22 cellular contexts compared by ENCODE assay signal in the genomic region with DNA sequence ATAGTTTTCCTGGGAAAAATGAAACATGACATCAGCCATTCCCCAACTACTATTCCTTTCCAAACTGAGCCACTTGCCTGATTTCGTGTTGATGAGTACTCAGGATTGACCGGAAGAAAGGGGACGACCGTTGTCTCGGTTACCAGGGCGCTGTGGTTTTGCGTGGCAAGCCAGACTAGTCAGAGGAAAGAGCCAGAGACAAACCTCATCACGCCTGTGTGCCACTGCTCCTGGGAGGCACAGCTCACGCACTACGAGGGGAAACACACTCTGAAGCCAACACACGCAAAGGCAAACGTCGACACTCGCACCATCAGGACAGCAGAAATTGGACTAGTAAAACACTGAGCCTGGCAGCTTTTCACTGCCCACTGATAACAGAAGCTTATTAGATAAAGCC. TPM values are rescaled to one million over a fixed set of nuclear protein-coding genes. Genes with fewer than 3 reads are reported as not detected.
DNase-seq lines count a peak whose midpoint lies in the region; ATAC-seq and TF ChIP-seq lines count a peak whose summit lies in the region.
"Had no signal": no experiment of that assay in that cellular context is flagged by ENCODE, and none has a peak within 500 bp of the region (broad histone marks: within the 10 kb centered on the region; RNA-seq: fewer than 3 reads in every experiment).

No MANE protein-coding gene starts in this region.

- H3K4me1 ChIP-seq in endocrine pancreas (ENCODE audit: control insufficient read depth, insufficient read depth, low read length), result peaks cover 8% of the 10 kb centered on the region
- no peaks in the 10 kb centered on the region for H3K4me1 ChIP-seq in right cardiac atrium (ENCODE audit: control insufficient read depth, insufficient read depth, low read length)

- TF ChIP-seq CTCF in AG09309 (IDR thresholded peaks at IDR 0.05; ENCODE audit: control insufficient read depth, insufficient read depth, low read depth, low read length, missing control alignments), result no peak
- no peak for TF ChIP-seq CTCF in HFFc6 (IDR thresholded peaks at IDR 0.05)
- TF ChIP-seq CTCF in Calu3 (IDR thresholded peaks at IDR 0.05; ENCODE audit: unreplicated experiment), result no peak

- H3K9me3 Mint-ChIP-seq in HFFc6, result no peaks in the 10 kb centered on the region
- H3K9me3 Mint-ChIP-seq in Calu3 (ENCODE audit: low read depth, unreplicated experiment), result no peaks in the 10 kb centered on the region
- H3K9me3 Mint-ChIP-seq: activated CD8-positive, alpha-beta T cell treated with anti-CD3 and anti-CD28 coated beads for 36 hours; activated naive CD4-positive, alpha-beta T cell treated with anti-CD3 and anti-CD28 coated beads, Interleukin-2, amount 10 ng/mL, durations not matched to agents 7 days and 5 days; naive B cell; type B pancreatic cell had no signal

- peak overlapping the region; percentile 22 for H3K9ac ChIP-seq in endocrine pancreas (ENCODE audit: control insufficient read depth, insufficient read depth, low read length)

- no peak overlapping the region for H3K4me3 ChIP-seq in AG09309 (ENCODE audit: control insufficient read depth, low read depth, low read length)
- peak overlapping the region; percentile 35 for H3K4me3 ChIP-seq in endocrine pancreas (ENCODE audit: control insufficient read depth, insufficient read depth, low read length)
- peak overlapping the region; percentile 1 for H3K4me3 ChIP-seq in right cardiac atrium (ENCODE audit: low read length)
- H3K4me3 ChIP-seq: hepatocyte, K562 had no signal

- 55% methylated on average over 14 of the region's 14 CpGs for WGBS in right cardiac atrium

- intact Hi-C loops in right cardiac atrium (cut with DNase I) (no loop called here), Calu3 (cut with micrococcal nuclease; ENCODE audit: unreplicated experiment) (no loop called here)

- DNase-seq in AG09309 (ENCODE audit: low read depth) (peak; percentile 67), HFFc6 (no peak), right cardiac atrium (peak in 1 of 3 donors; percentile 27), NCI-H510A (lab: John Stamatoyannopoulos, UW) (no peak), globus pallidus (ENCODE audit: low spot score) (no peak), NCI-H1930 (lab: John Stamatoyannopoulos, UW) (no peak), Calu3 (no peak)
- DNase-seq: activated CD4-positive, CD25-positive, alpha-beta regulatory T cell; activated CD8-positive, alpha-beta T cell treated with anti-CD3 and anti-CD28 coated beads for 36 hours; activated naive CD4-positive, alpha-beta T cell treated with anti-CD3 and anti-CD28 coated beads, Interleukin-2, amount 10 ng/mL, durations not matched to agents 7 days and 5 days; DMS79 treated with DMSO at 0.1 percent for 48 hours; GOT3; mammary epithelial cell; naive B cell; NCI-H1694; NCI-H774; stimulated activated naive CD8-positive, alpha-beta T cell treated with anti-CD3 and anti-CD28 coated beads, Interleukin-15, Interleukin-2, amounts not matched to agents 100 U/mL and 50 U/mL, for 24 hours; T-helper 1 cell had no signal

- peak overlapping the region; percentile 88 for H3K27ac ChIP-seq in right cardiac atrium (ENCODE audit: low read length)
- H3K27ac ChIP-seq: hepatocyte had no signal

- H3K4me3 Mint-ChIP-seq in HFFc6 (no peak overlapping the region), Calu3 (ENCODE audit: low read depth, unreplicated experiment) (no peak overlapping the region)
- H3K4me3 Mint-ChIP-seq: activated CD8-positive, alpha-beta T cell treated with anti-CD3 and anti-CD28 coated beads for 36 hours; activated naive CD4-positive, alpha-beta T cell treated with anti-CD3 and anti-CD28 coated beads, Interleukin-2, amount 10 ng/mL, durations not matched to agents 7 days and 5 days; naive B cell; type B pancreatic cell had no signal

- peak; percentile 69 to 75 for ATAC-seq in right cardiac atrium
- ATAC-seq: activated CD8-positive, alpha-beta T cell treated with anti-CD3 and anti-CD28 coated beads for 36 hours; K562; stimulated activated naive CD8-positive, alpha-beta T cell treated with anti-CD3 and anti-CD28 coated beads, Interleukin-15, Interleukin-2, amounts not matched to agents 100 U/mL and 50 U/mL, for 24 hours had no signal

- BruUV-seq in Calu3 (replicated peaks; lab: Mats Ljungman, UMichigan), result no TSS peak

- H3K27me3 Mint-ChIP-seq in HFFc6 (ENCODE audit: insufficient read depth), result no peaks in the 10 kb centered on the region; the same call in 1 of the 2 replicates
- H3K27me3 Mint-ChIP-seq in Calu3 (ENCODE audit: unreplicated experiment), result no peaks in the 10 kb centered on the region
- H3K27me3 Mint-ChIP-seq: activated CD8-positive, alpha-beta T cell treated with anti-CD3 and anti-CD28 coated beads for 36 hours; activated naive CD4-positive, alpha-beta T cell treated with anti-CD3 and anti-CD28 coated beads, Interleukin-2, amount 10 ng/mL, durations not matched to agents 7 days and 5 days; naive B cell; type B pancreatic cell had no signal

- H3K4me1 Mint-ChIP-seq in HFFc6 (ENCODE audit: low read depth), result peaks cover 42% of the 10 kb centered on the region
- H3K4me1 Mint-ChIP-seq in Calu3 (ENCODE audit: low read depth, unreplicated experiment), result no peaks in the 10 kb centered on the region

- CTCF ChIA-PET in Calu3 (lab: Charles Lee), result no interaction called here

- no peaks in the 10 kb centered on the region for H3K27me3 ChIP-seq in endocrine pancreas (ENCODE audit: control insufficient read depth, insufficient read depth, low read length)
- no peaks in the 10 kb centered on the region for H3K27me3 ChIP-seq in right cardiac atrium (ENCODE audit: control insufficient read depth, insufficient read depth)
- H3K27me3 ChIP-seq: hepatocyte had no signal

- peak overlapping the region; percentile 7; the same call in 1 of the 2 replicates for H3K27ac Mint-ChIP-seq in HFFc6
- H3K27ac Mint-ChIP-seq in Calu3 (ENCODE audit: unreplicated experiment), result no peak overlapping the region
- H3K27ac Mint-ChIP-seq: activated CD8-positive, alpha-beta T cell treated with anti-CD3 and anti-CD28 coated beads for 36 hours; type B pancreatic cell had no signal

- peaks cover 5% of the 10 kb centered on the region for H3K36me3 ChIP-seq in endocrine pancreas (ENCODE audit: control insufficient read depth, insufficient read depth, low read length)

- H3K36me3 Mint-ChIP-seq in HFFc6 (ENCODE audit: low read depth) (peaks cover 53% of the 10 kb centered on the region), Calu3 (ENCODE audit: insufficient read depth, unreplicated experiment) (peaks cover 8% of the 10 kb centered on the region)

- no peaks in the 10 kb centered on the region for H3K9me3 ChIP-seq in endocrine pancreas (ENCODE audit: control insufficient read depth, low read length)
- H3K9me3 ChIP-seq in right cardiac atrium (ENCODE audit: control insufficient read depth, low read length), result no peaks in the 10 kb centered on the region

RNA-seq across cellular contexts. Expression of a gene that starts 35.0 kb away (rescaled TPM):
- total RNA-seq in HFFc6 (2021; fragmentation: NEBNext Ultra II Directional; extraction: Animal tissue kit (Norgen Biotek cat#: 25700)), result 10 to 100 TPM; 56.9 to 68.8 (median 64.9) TPM
- total RNA-seq in right cardiac atrium (10 to 100 TPM; 31.7 to 44.6 (median 35.8) TPM), Calu3 (2022) (56.0 TPM in 2 replicates)
- polyA plus RNA-seq in right cardiac atrium, result 17.9 TPM

RNA-seq across cellular contexts. Expression of a gene that starts 38.0 kb away (rescaled TPM):
- 100 to 1,000 TPM; 133 to 150 (median 146) TPM for total RNA-seq in HFFc6 (2021; fragmentation: NEBNext Ultra II Directional; extraction: Animal tissue kit (Norgen Biotek cat#: 25700))
- total RNA-seq in right cardiac atrium, result 10 to 100 TPM; 20.5 to 24.7 (median 21.1) TPM
- 9.6 TPM for polyA plus RNA-seq in right cardiac atrium
- total RNA-seq in Calu3 (2022), result 34.5 and 40.4 TPM in 2 replicates
